11 cellular contexts compared by ENCODE assay signal in genomic region chr20:3752386-3752759, GRCh38. TPM values are rescaled to one million over a fixed set of nuclear protein-coding genes. Genes with fewer than 3 reads are reported as not detected.
DNase-seq lines count a peak whose midpoint lies in the region; ATAC-seq and TF ChIP-seq lines count a peak whose summit lies in the region.
"Had no signal": no experiment of that assay in that cellular context is flagged by ENCODE, and none has a peak within 500 bp of the region (broad histone marks: within the 10 kb centered on the region; RNA-seq: fewer than 3 reads in every experiment).

No MANE protein-coding gene starts in this region.

- peaks cover 1 to 4% (median 2%) of the 10 kb centered on the region in 3 donors for H3K27me3 Mint-ChIP-seq in immature natural killer cell (ENCODE audit: low read depth in 3 of 3)

- intact Hi-C loops in ascending aorta (cut with DNase I): loop anchor here (2.0 kb wide), 2 partner anchors 14 to 28 kb away; partner anchors contain the start of genes ADISSP and SPEF1

- 0 out of 2 replicates have a peak, but pooled peaks cover 7% of the 10 kb centered on the region for H3K4me1 ChIP-seq in HUES64 (ENCODE audit: insufficient read depth, low read length)
- peaks cover 3 to 8% of the 10 kb centered on the region in 2 donors for H3K4me1 ChIP-seq in ascending aorta

- DNase-seq in ascending aorta (ENCODE audit: low spot score in 2 of 2): no peak
- DNase-seq in immature natural killer cell: no peak
- DNase-seq in T-helper 9 cell: no peak
- DNase-seq in stimulated activated CD8-positive, alpha-beta memory T cell treated with anti-CD3 and anti-CD28 coated beads, Interleukin-4, amount 100 ng/mL, for 48 hours: no peak

- H3K4me3 Mint-ChIP-seq in immature natural killer cell: peak overlapping the region in 3 of 5 donors; percentile 54 to 67 (median 60)

- no peak overlapping the region for H3K9ac ChIP-seq in HUES64 (ENCODE audit: low read depth, low read length)

- no peaks in the 10 kb centered on the region for H3K9me3 Mint-ChIP-seq in immature natural killer cell
- H3K9me3 Mint-ChIP-seq: effector memory CD8-positive, alpha-beta T cell had no signal

- ATAC-seq in GM18909 (IDR thresholded peaks at IDR 0.05; ENCODE audit: poor library complexity, unreplicated experiment): no peak

- no peak for TF ChIP-seq CTCF in ascending aorta (IDR thresholded peaks at IDR 0.05)

- peak overlapping the region; percentile 60 for H3K4me3 ChIP-seq in HUES64 (ENCODE audit: low read length)
- H3K4me3 ChIP-seq in ascending aorta: peak overlapping the region; percentile 57 to 68
- H3K4me3 ChIP-seq in skin epidermis: peak overlapping the region; percentile 3 to 46 (median 21)
- H3K4me3 ChIP-seq: MG63 had no signal

- no peak overlapping the region for H3K27ac ChIP-seq in HUES64 (ENCODE audit: low read depth, low read length)
- H3K27ac ChIP-seq in ascending aorta: no peak overlapping the region
- H3K27ac ChIP-seq in skin epidermis: peak overlapping the region in 2 of 21 experiments; percentile 15 to 24
- H3K27ac ChIP-seq: left lung had no signal

- 28% methylated on average over 13 of the region's 13 CpGs for WGBS in HUES64

- H3K36me3 ChIP-seq in HUES64 (ENCODE audit: insufficient read depth, low read length) (peaks cover 21% of the 10 kb centered on the region), ascending aorta (no peaks in the 10 kb centered on the region)
- H3K36me3 ChIP-seq: MG63 had no signal

- H3K27me3 ChIP-seq in HUES64 (ENCODE audit: insufficient read depth, low read length): peaks cover 50% of the 10 kb centered on the region
- H3K27me3 ChIP-seq in ascending aorta: no peaks in the 10 kb centered on the region
- H3K27me3 ChIP-seq: MG63 had no signal

- peak overlapping the region in 4 of 6 donors; percentile 9 to 51 (median 34) for H3K27ac Mint-ChIP-seq in immature natural killer cell
- H3K27ac Mint-ChIP-seq: effector memory CD8-positive, alpha-beta T cell had no signal

- peaks cover 0 to 6% (median 6%) of the 10 kb centered on the region in 3 donors for H3K36me3 Mint-ChIP-seq in immature natural killer cell

- H3K9me3 ChIP-seq in HUES64 (ENCODE audit: insufficient read depth, low read depth, low read length) (no peaks in the 10 kb centered on the region), ascending aorta (no peaks in the 10 kb centered on the region)
- H3K9me3 ChIP-seq: left lung, MG63 had no signal

- peaks cover 9 to 11% of the 10 kb centered on the region in 2 donors for H3K4me1 Mint-ChIP-seq in immature natural killer cell

RNA-seq across cellular contexts. Expression of gene ADISSP, which starts 15.2 kb away (rescaled TPM):
- polyA plus RNA-seq in HUES64 (2013, experiment 1 of 2): 78.0 TPM
- 81.8 TPM for polyA plus RNA-seq in HUES64 (2013, experiment 2 of 2)
- 48.4 TPM for total RNA-seq in ascending aorta
- 10 to 100 TPM; 16.4 to 27.5 (median 16.6) TPM for polyA plus RNA-seq in immature natural killer cell

RNA-seq across cellular contexts. Expression of gene HSPA12B, which starts 19.9 kb away (rescaled TPM):
- polyA plus RNA-seq in HUES64 (2013, experiment 1 of 2): 1.4 TPM
- polyA plus RNA-seq in HUES64 (2013, experiment 2 of 2): 2.9 TPM
- total RNA-seq in ascending aorta: 64.8 TPM
- under 1 TPM in 1 of 3 donors, not detected in 2; 0.53 TPM for polyA plus RNA-seq in immature natural killer cell
- total RNA-seq: RPMI7951 had no signal

RNA-seq across cellular contexts. Expression of gene SPEF1, which starts 28.9 kb away (rescaled TPM):
- polyA plus RNA-seq in HUES64 (2013, experiment 1 of 2): 0.45 TPM
- 0.38 TPM for polyA plus RNA-seq in HUES64 (2013, experiment 2 of 2)
- not detected for total RNA-seq in ascending aorta
- polyA plus RNA-seq in immature natural killer cell: not detected
- total RNA-seq: RPMI7951 had no signal

RNA-seq across cellular contexts. Expression of gene CENPB, which starts 34.2 kb away (rescaled TPM):
- polyA plus RNA-seq in HUES64 (2013, experiment 1 of 2): 43.4 TPM
- 42.6 TPM for polyA plus RNA-seq in HUES64 (2013, experiment 2 of 2)
- 173 TPM for total RNA-seq in ascending aorta
- 1 to 10 TPM; 1.0 to 1.7 (median 1.1) TPM for polyA plus RNA-seq in immature natural killer cell

RNA-seq across cellular contexts. Expression of gene SIGLEC1, which starts 40.0 kb away (rescaled TPM):
- polyA plus RNA-seq in HUES64 (2013, experiment 1 of 2): not detected
- not detected for polyA plus RNA-seq in HUES64 (2013, experiment 2 of 2)
- 23.2 TPM for total RNA-seq in ascending aorta
- under 1 TPM in 1 of 3 donors, not detected in 2; 0.13 TPM for polyA plus RNA-seq in immature natural killer cell
- total RNA-seq: RPMI7951 had no signal
